ENCODE assay signal across 1 cellular context in the genomic region with DNA sequence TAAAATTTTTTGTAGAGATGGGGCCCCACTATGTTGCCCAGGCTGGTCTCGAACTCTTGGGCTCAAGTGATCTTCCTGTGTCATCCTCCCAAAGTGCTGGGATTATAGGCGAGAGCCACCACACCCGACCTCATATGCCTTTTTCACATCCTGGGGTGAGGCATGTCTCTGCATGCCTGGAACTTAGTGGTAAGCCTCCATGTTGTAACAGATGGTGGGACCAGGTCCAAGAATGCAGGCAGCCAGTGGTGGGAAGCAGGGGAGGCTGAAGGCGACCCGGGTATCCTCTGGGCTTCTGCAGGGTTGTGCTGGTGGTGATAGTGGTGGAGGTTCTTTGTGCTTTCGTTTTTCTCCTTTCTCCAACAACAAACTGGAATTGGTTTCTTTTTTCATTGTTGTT.
TF ChIP-seq lines count a peak whose summit lies in the region.

No MANE protein-coding gene starts in this region.

TF ChIP-seq in GM12878, 131 proteins besides CTCF, POLR2A, EP300 and RAD21:
- TF ChIP-seq, protein P1, sequence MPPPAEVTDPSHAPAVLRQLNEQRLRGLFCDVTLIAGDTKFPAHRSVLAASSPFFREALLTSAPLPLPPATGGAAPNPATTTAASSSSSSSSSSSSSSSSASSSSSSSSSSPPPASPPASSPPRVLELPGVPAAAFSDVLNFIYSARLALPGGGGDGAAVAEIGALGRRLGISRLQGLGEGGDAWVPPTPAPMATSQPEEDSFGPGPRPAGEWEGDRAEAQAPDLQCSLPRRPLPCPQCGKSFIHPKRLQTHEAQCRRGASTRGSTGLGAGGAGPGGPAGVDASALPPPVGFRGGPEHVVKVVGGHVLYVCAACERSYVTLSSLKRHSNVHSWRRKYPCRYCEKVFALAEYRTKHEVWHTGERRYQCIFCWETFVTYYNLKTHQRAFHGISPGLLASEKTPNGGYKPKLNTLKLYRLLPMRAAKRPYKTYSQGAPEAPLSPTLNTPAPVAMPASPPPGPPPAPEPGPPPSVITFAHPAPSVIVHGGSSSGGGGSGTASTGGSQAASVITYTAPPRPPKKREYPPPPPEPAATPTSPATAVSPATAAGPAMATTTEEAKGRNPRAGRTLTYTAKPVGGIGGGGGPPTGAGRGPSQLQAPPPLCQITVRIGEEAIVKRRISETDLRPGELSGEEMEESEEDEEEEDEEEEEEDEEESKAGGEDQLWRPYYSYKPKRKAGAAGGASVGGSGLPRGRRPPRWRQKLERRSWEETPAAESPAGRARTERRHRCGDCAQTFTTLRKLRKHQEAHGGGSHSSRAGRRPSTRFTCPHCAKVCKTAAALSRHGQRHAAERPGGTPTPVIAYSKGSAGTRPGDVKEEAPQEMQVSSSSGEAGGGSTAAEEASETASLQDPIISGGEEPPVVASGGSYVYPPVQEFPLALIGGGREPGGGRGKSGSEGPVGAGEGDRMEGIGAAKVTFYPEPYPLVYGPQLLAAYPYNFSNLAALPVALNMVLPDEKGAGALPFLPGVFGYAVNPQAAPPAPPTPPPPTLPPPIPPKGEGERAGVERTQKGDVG (CRISPR knock-in tag; IDR thresholded peaks at IDR 0.05): no peak
- TF ChIP-seq RUNX3 (IDR thresholded peaks at IDR 0.05; ENCODE audit: low read length): 0 out of 2 replicates have a peak, but pooled peaks have one; percentile 14
